ENCODE assay signal across 9 cellular contexts in the genomic region with DNA sequence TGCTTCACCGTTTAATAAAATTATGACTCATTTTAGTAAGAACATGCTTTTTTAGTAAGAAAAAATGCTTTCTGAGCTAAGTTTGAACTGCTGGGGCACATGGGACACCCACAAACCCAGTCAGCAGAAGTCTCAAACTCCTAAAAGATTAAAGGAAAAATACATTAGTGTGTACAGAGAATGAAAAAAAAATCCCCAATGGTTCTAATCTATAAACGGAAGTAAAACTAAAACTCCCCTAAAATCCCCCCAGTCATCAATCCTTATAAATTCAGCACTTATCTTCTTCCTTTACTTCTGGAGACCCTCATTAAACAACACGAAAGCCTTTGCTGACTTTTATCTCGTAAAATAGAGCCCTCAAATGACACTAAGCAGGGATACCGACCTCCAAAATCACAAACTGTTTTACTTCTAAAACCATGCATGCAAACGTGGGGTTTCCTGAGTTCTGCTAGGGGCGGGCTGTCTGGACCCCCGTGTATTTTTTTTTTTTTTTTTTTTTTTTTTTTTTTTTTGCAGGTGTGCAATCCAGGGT. TPM values are rescaled to one million over a fixed set of nuclear protein-coding genes. Genes with fewer than 3 reads are reported as not detected.
DNase-seq lines count a peak whose midpoint lies in the region; ATAC-seq and TF ChIP-seq lines count a peak whose summit lies in the region.
"Had no signal": no experiment of that assay in that cellular context is flagged by ENCODE, and none has a peak within 500 bp of the region (broad histone marks: within the 10 kb centered on the region; RNA-seq: fewer than 3 reads in every experiment).

No MANE protein-coding gene starts in this region.

- ATAC-seq in SK-N-SH treated with all-trans-retinoic acid at 6 μM for 48 hours (no peak), HG02588 (IDR thresholded peaks at IDR 0.05; ENCODE audit: unreplicated experiment) (no peak), gastroesophageal sphincter (no peak)

- H3K4me1 ChIP-seq in SK-N-SH (ENCODE audit: control insufficient read depth in 1 of 2, insufficient read depth in 2 of 2, low read depth in 1 of 2, low read length in 1 of 2) (peaks cover 0 to 15% of the 10 kb centered on the region in 2 experiments; a peak in 1 of 4 replicates), Peyer's patch (peaks cover 0 to 25% (median 0%) of the 10 kb centered on the region in 4 donors), esophagus muscularis mucosa (peaks cover 24 to 37% (median 33%) of the 10 kb centered on the region in 4 donors), spleen (peaks cover 17 to 54% (median 40%) of the 10 kb centered on the region in 6 donors), gastroesophageal sphincter (peaks cover 0 to 36% (median 23%) of the 10 kb centered on the region in 3 donors)

- 0 out of 2 replicates have a peak overlapping the region, but pooled peaks have one; percentile 11 for H3K4me2 ChIP-seq in SK-N-SH

- intact Hi-C loops in esophagus muscularis mucosa (cut with DNase I), result no loop called here
- intact Hi-C loops in spleen (cut with DNase I; ENCODE audit: low total_unique reads), result no loop called here

- H4K20me1 ChIP-seq in SK-N-SH (ENCODE audit: insufficient read depth), result no peaks in the 10 kb centered on the region

- DNase-seq in SK-N-SH (no peak), Peyer's patch (no peak), esophagus muscularis mucosa (ENCODE audit: extremely low spot score) (no peak), spleen (no peak)
- no peak for DNase-seq in activated CD4-positive, CD25-positive, alpha-beta regulatory T cell (lab: John Stamatoyannopoulos, UW)

- H3K27ac ChIP-seq in SK-N-SH (ENCODE audit: low read depth in 2 of 2, low read length in 1 of 2) (no peak overlapping the region), Peyer's patch (peak overlapping the region in 1 of 4 donors; percentile 72), esophagus muscularis mucosa (replicated peaks in 1 of 4) (no peak overlapping the region), spleen (peak overlapping the region in 1 of 8 donors; percentile 76), gastroesophageal sphincter (no peak overlapping the region)
- H3K27ac ChIP-seq: uterus had no signal

- H3K36me3 ChIP-seq in SK-N-SH (replicated peaks in 1 of 2; ENCODE audit: control insufficient read depth in 1 of 2, insufficient read depth in 2 of 2, low read length in 1 of 2) (no peaks in the 10 kb centered on the region), Peyer's patch (no peaks in the 10 kb centered on the region), esophagus muscularis mucosa (no peaks in the 10 kb centered on the region), spleen (no peaks in the 10 kb centered on the region), gastroesophageal sphincter (no peaks in the 10 kb centered on the region)
- H3K36me3 ChIP-seq: uterus had no signal

- H3K9ac ChIP-seq in SK-N-SH, result no peak overlapping the region

- POLR2A ChIA-PET in SK-N-SH (lab: Yijun Ruan, JAX), result no interaction called here

- H2AFZ ChIP-seq in SK-N-SH (ENCODE audit: low read depth), result no peak overlapping the region

- H3K9me2 ChIP-seq in SK-N-SH, result no peaks in the 10 kb centered on the region

- H3K27me3 ChIP-seq in SK-N-SH (ENCODE audit: insufficient read depth) (no peaks in the 10 kb centered on the region), Peyer's patch (no peaks in the 10 kb centered on the region), esophagus muscularis mucosa (peaks cover 4 to 30% (median 26%) of the 10 kb centered on the region in 4 donors), spleen (replicated peaks in 1 of 7) (peaks cover 0 to 40% (median 24%) of the 10 kb centered on the region in 7 donors), gastroesophageal sphincter (peaks cover 30% of the 10 kb centered on the region)

- TF ChIP-seq RAD21 in SK-N-SH (IDR thresholded peaks at IDR 0.05; ENCODE audit: low read length), result no peak

- TF ChIP-seq POLR2A in Peyer's patch (IDR thresholded peaks at IDR 0.05) (no peak), esophagus muscularis mucosa (IDR thresholded peaks at IDR 0.05; ENCODE audit: low read depth) (no peak), spleen (IDR thresholded peaks at IDR 0.05) (no peak), gastroesophageal sphincter (IDR thresholded peaks at IDR 0.05) (no peak)

- no peak for TF ChIP-seq CTCF in SK-N-SH (IDR thresholded peaks at IDR 0.05)
- TF ChIP-seq CTCF in Peyer's patch (IDR thresholded peaks at IDR 0.05), result no peak
- no peak for TF ChIP-seq CTCF in esophagus muscularis mucosa (IDR thresholded peaks at IDR 0.05)
- TF ChIP-seq CTCF in spleen (IDR thresholded peaks at IDR 0.05 in 8 of 11, conservative IDR thresholded peaks at IDR 0.05 in 3 of 11), result no peak
- no peak for TF ChIP-seq CTCF in gastroesophageal sphincter (IDR thresholded peaks at IDR 0.05)

- TF ChIP-seq EP300 in SK-N-SH (IDR thresholded peaks at IDR 0.05; ENCODE audit: borderline replicate concordance in 1 of 2, low read depth in 1 of 2, low read length in 1 of 2), result no peak
- TF ChIP-seq EP300 in esophagus muscularis mucosa (IDR thresholded peaks at IDR 0.05), result no peak
- no peak for TF ChIP-seq EP300 in gastroesophageal sphincter (IDR thresholded peaks at IDR 0.05)

- H3K79me2 ChIP-seq in SK-N-SH (ENCODE audit: insufficient read depth), result peaks cover 12% of the 10 kb centered on the region; the same call in 1 of the 2 replicates

- WGBS in SK-N-SH (ENCODE audit: low lambda C conversion rate), result 25% methylated on average over 8 of the region's 8 CpGs
- 22% methylated on average over 8 of the region's 8 CpGs for WGBS in esophagus muscularis mucosa
- WGBS in spleen, 5 donors, result 6 to 10% (median 8%) methylated on average over 8 of the region's 8 CpGs
- 17 to 25% methylated on average over 8 of the region's 8 CpGs for WGBS in gastroesophageal sphincter (ENCODE audit: low coverage in 1 of 2), 2 donors

- H3F3A ChIP-seq in SK-N-SH (replicated peaks; ENCODE audit: insufficient read depth), result peaks cover 12% of the 10 kb centered on the region

- CTCF ChIA-PET in SK-N-SH (lab: Yijun Ruan, JAX), result no interaction called here

- H3K4me3 ChIP-seq in SK-N-SH (ENCODE audit: low read depth in 2 of 2, low read length in 1 of 2) (peak overlapping the region in 1 of 2 experiments; percentile 70; a peak in 1 of 4 replicates), Peyer's patch (peak overlapping the region in 3 of 4 donors; percentile 61 to 71 (median 68)), esophagus muscularis mucosa (peak overlapping the region; percentile 59 to 76 (median 61)), spleen (peak overlapping the region in 7 of 8 donors; percentile 50 to 88 (median 68)), gastroesophageal sphincter (peak overlapping the region in 1 of 2 donors; percentile 62)

- H3K9me3 ChIP-seq in SK-N-SH (no peaks in the 10 kb centered on the region), Peyer's patch (no peaks in the 10 kb centered on the region), esophagus muscularis mucosa (no peaks in the 10 kb centered on the region), spleen (no peaks in the 10 kb centered on the region), gastroesophageal sphincter (no peaks in the 10 kb centered on the region)
- H3K9me3 ChIP-seq: uterus had no signal

TF ChIP-seq in SK-N-SH, 30 proteins besides CTCF, POLR2A, EP300 and RAD21:
- TF ChIP-seq MXI1 (IDR thresholded peaks at IDR 0.05; ENCODE audit: low read depth, low read length) (0 out of 2 replicates have a peak, but pooled peaks have one; percentile 0), FOSL2 (IDR thresholded peaks at IDR 0.05; ENCODE audit: borderline replicate concordance, low read depth) (no peak), POLR2AphosphoS5 (IDR thresholded peaks at IDR 0.05; ENCODE audit: low read depth, low read length) (no peak)

TF ChIP-seq in SK-N-SH treated with all-trans-retinoic acid at 6 μM for 48 hours, 23 proteins besides CTCF, POLR2A, EP300 and RAD21:
- TF ChIP-seq ZNF70 (CRISPR knock-in tag; IDR thresholded peaks at IDR 0.05), result no peak
- no peak for TF ChIP-seq ZC3H10 (CRISPR knock-in tag; IDR thresholded peaks at IDR 0.05)
- no peak for TF ChIP-seq ZNF8 (CRISPR knock-in tag; IDR thresholded peaks at IDR 0.05)
- TF ChIP-seq CSDC2 (CRISPR knock-in tag; IDR thresholded peaks at IDR 0.05), result no peak
- TF ChIP-seq OSR1 (CRISPR knock-in tag; IDR thresholded peaks at IDR 0.05), result no peak

RNA-seq across cellular contexts. Expression of a gene that starts 1.1 kb away (rescaled TPM):
- polyA plus RNA-seq in SK-N-SH (2012; rRNA removed), result 0.85 and 1.2 TPM in 2 replicates
- polyA plus RNA-seq in SK-N-SH (2012; cell fraction: cytosol; rRNA removed), result 1.0 TPM in 2 replicates
- 1.1 and 1.3 TPM in 2 replicates for polyA plus RNA-seq in SK-N-SH (2012; cell fraction: nucleus; rRNA removed)
- total RNA-seq in Peyer's patch, result 10 to 100 TPM in 3 of 4 donors, 1 to 10 TPM in 1; 10.0 to 47.0 (median 14.7) TPM
- under 1 TPM; 0.29 to 0.83 (median 0.50) TPM for total RNA-seq in esophagus muscularis mucosa
- 1 to 10 TPM in 6 of 7 donors, under 1 TPM in 1; 0.94 to 6.6 (median 3.1) TPM for total RNA-seq in spleen
- 1 to 10 TPM in 1 of 3 donors, under 1 TPM in 2; 0.45 to 1.3 (median 0.87) TPM for polyA plus RNA-seq in spleen
- 1 to 10 TPM in 1 of 4 donors, under 1 TPM in 2, not detected in 1; 0.13 to 1.2 (median 0.93) TPM for total RNA-seq in gastroesophageal sphincter
